ENCODE assay signal across 8 cellular contexts in genomic region chr11:65719887-65720236, GRCh38. TPM values are rescaled to one million over a fixed set of nuclear protein-coding genes. Genes with fewer than 3 reads are reported as not detected.
DNase-seq lines count a peak whose midpoint lies in the region; ATAC-seq, FAIRE-seq and TF ChIP-seq lines count a peak whose summit lies in the region.

No MANE protein-coding gene starts in this region.

- BruUV-seq in HepG2 (replicated peaks; lab: Mats Ljungman, UMichigan): no TSS peak

- 25% methylated on average over 2 of the region's 16 CpGs for WGBS in HepG2 (ENCODE audit: low lambda C conversion rate)
- 2% methylated on average over 14 of the region's 16 CpGs for WGBS in suprapubic skin

- H3K4me2 ChIP-seq in HepG2 (ENCODE audit: low read depth, low read length): peak overlapping the region; percentile 93

- H3K4me3 ChIP-seq in GM12875 (ENCODE audit: low read depth, low read length): peak overlapping the region; percentile 81
- H3K4me3 ChIP-seq in cardiac fibroblast (replicated peaks in 1 of 2; ENCODE audit: low read depth in 2 of 2, low read length in 2 of 2): peak overlapping the region; percentile 79 to 89
- peak overlapping the region; percentile 76 to 89 (median 87) for H3K4me3 ChIP-seq in HepG2 (replicated peaks in 1 of 3; ENCODE audit: insufficient read depth in 1 of 3, low read depth in 2 of 3, low read length in 3 of 3)
- H3K4me3 ChIP-seq in suprapubic skin: peak overlapping the region; percentile 80

- TF ChIP-seq POLR2A in HepG2 (IDR thresholded peaks at IDR 0.05; ENCODE audit: insufficient read depth in 1 of 2, low read depth in 2 of 2, low read length in 2 of 2) (no peak), suprapubic skin (IDR thresholded peaks at IDR 0.05) (no peak)

- H3K27ac ChIP-seq in HepG2 (ENCODE audit: extremely low read length, insufficient read depth, low read length) (peak overlapping the region; percentile 47), suprapubic skin (peak overlapping the region; percentile 74)

- POLR2A ChIA-PET in HepG2 (lab: Yijun Ruan, JAX): interaction anchor here (0.9 to 3.6 kb wide), 10 partner anchors 8 to 169 kb away, joined by 3 to 56 read pairs (median 7); partner anchors contain the start of genes CFL1, FIBP, KAT5 and MUS81

- TF ChIP-seq EP300 in HepG2 (IDR thresholded peaks at IDR 0.05; ENCODE audit: low read depth in 2 of 2, low read length in 2 of 2) (no peak), HepG2 (CRISPR knock-in tag; IDR thresholded peaks at IDR 0.05; ENCODE audit: borderline replicate concordance) (no peak), suprapubic skin (IDR thresholded peaks at IDR 0.05) (no peak)

- H3K27me3 ChIP-seq in HepG2 (ENCODE audit: control insufficient read depth in 1 of 2, insufficient read depth in 2 of 2, low read length in 2 of 2): no peaks in the 10 kb centered on the region; a peak in 1 of 5 replicates
- no peaks in the 10 kb centered on the region for H3K27me3 ChIP-seq in suprapubic skin

- FAIRE-seq in HepG2 (lab: Jason Lieb, UNC): no peak

- H3K79me2 ChIP-seq in HepG2 (ENCODE audit: insufficient read depth, low read length): peaks cover 13% of the 10 kb centered on the region

- in situ Hi-C loops in HepG2 (cut with HindIII; ENCODE audit: extremely low pct_ligation_motif_present, low pct_unique_long_range_greater_than_20kb): loop anchor here (10.0 kb wide), 2 partner anchors 95 to 265 kb away; no protein-coding TSS in a partner anchor

- TF ChIP-seq CTCF in GM12875 (IDR thresholded peaks at IDR 0.05; ENCODE audit: borderline replicate concordance, insufficient read depth, low read depth, low read length): no peak
- TF ChIP-seq CTCF in cardiac fibroblast (IDR thresholded peaks at IDR 0.05; ENCODE audit: low read depth, low read length): peak; percentile 18
- TF ChIP-seq CTCF in HepG2 (CRISPR knock-in tag; IDR thresholded peaks at IDR 0.05): no peak
- TF ChIP-seq CTCF in suprapubic skin (IDR thresholded peaks at IDR 0.05): no peak

- intact Hi-C loops in HepG2 (cut with micrococcal nuclease; ENCODE audit: unreplicated experiment): no loop called here

- peaks cover 21 to 41% of the 10 kb centered on the region in 2 experiments for H3K36me3 ChIP-seq in HepG2 (replicated peaks in 1 of 2; ENCODE audit: control insufficient read depth in 1 of 2, insufficient read depth in 2 of 2, low read length in 2 of 2)
- peaks cover 44% of the 10 kb centered on the region for H3K36me3 ChIP-seq in suprapubic skin

- peak; percentile 70 for DNase-seq in OCI-M1 (lab: John Stamatoyannopoulos, UW)
- peak; percentile 44 to 54 for DNase-seq in cardiac fibroblast (ENCODE audit: low read depth in 2 of 2)
- DNase-seq in HepG2 (ENCODE audit: low spot score): no peak
- DNase-seq in suprapubic skin (ENCODE audit: low spot score in 2 of 2): peak in 1 of 2 donors; percentile 68
- no peak for DNase-seq in 8988T
- DNase-seq in NCI-H187 treated with DMSO at 0.1 percent for 48 hours (lab: John Stamatoyannopoulos, UW): no peak

- peaks cover 8% of the 10 kb centered on the region for H4K20me1 ChIP-seq in HepG2 (ENCODE audit: insufficient read depth, low read length)

- ATAC-seq in HG02798 (IDR thresholded peaks at IDR 0.05; ENCODE audit: poor library complexity, unreplicated experiment) (peak; percentile 13), HepG2 (peak; percentile 25)

- no peak for TF ChIP-seq RAD21 in HepG2 (CRISPR knock-in tag; IDR thresholded peaks at IDR 0.05)

- peaks cover 26% of the 10 kb centered on the region for H3K4me1 ChIP-seq in HepG2 (ENCODE audit: insufficient read depth, low read length)
- H3K4me1 ChIP-seq in suprapubic skin: peaks cover 20% of the 10 kb centered on the region

- H3K9me3 ChIP-seq in HepG2 (ENCODE audit: low read length) (no peaks in the 10 kb centered on the region), suprapubic skin (no peaks in the 10 kb centered on the region)

- H2AFZ ChIP-seq in HepG2 (ENCODE audit: low read length): no peak overlapping the region

- peak overlapping the region; percentile 79 for H3K9ac ChIP-seq in HepG2 (ENCODE audit: insufficient read depth, low read depth, low read length)

- CTCF ChIA-PET in HepG2 (lab: Yijun Ruan, JAX; ENCODE audit: low intra/inter-chr PET ratio, low total read pairs): no interaction called here

RNA-seq across cellular contexts. Expression of gene RNASEH2C, which starts 0.7 kb away (rescaled TPM):
- 50.9 and 65.1 TPM in 2 replicates for total RNA-seq in HepG2 (2016; rRNA removed; fragmentation: Illumina TruSeq; extraction: Trizol)
- 57.6 and 60.3 TPM in 2 replicates for total RNA-seq in HepG2 (2016; cell fraction: cytosol; rRNA removed; fragmentation: Illumina TruSeq; extraction: Trizol; ENCODE audit: low read depth)
- 55.2 and 76.7 TPM in 2 replicates for total RNA-seq in HepG2 (2016; cell fraction: insoluble cytoplasmic fraction; rRNA removed; fragmentation: Illumina TruSeq; extraction: Trizol)
- total RNA-seq in HepG2 (2016; cell fraction: membrane; rRNA removed; fragmentation: Illumina TruSeq; extraction: Trizol): 36.0 and 40.9 TPM in 2 replicates
- total RNA-seq in HepG2 (2016; cell fraction: nucleus; rRNA removed; fragmentation: Illumina TruSeq; extraction: Trizol): 18.2 and 19.2 TPM in 2 replicates
- 24.6 and 27.4 TPM in 2 replicates for polyA plus RNA-seq in HepG2 (2011; rRNA removed)
- 34.9 and 55.1 TPM in 2 replicates for polyA plus RNA-seq in HepG2 (2011; cell fraction: cytosol; rRNA removed)
- polyA plus RNA-seq in HepG2 (2011; cell fraction: nucleus; rRNA removed): 41.5 and 44.0 TPM in 2 replicates
- polyA plus RNA-seq in HepG2 (2012): 16.9 and 19.3 TPM in 2 replicates
- polyA plus RNA-seq in HepG2 (2016; cell fraction: cytosol; fragmentation: Illumina TruSeq; extraction: Trizol; ENCODE audit: low read depth): 53.8 and 60.7 TPM in 2 replicates
- 53.3 and 62.7 TPM in 2 replicates for polyA plus RNA-seq in HepG2 (2016; cell fraction: insoluble cytoplasmic fraction; fragmentation: Illumina TruSeq; extraction: Trizol; ENCODE audit: low read depth)
- polyA plus RNA-seq in HepG2 (2016; cell fraction: membrane; fragmentation: Illumina TruSeq; extraction: Trizol; ENCODE audit: low read depth): 27.7 and 34.7 TPM in 2 replicates
- 35.1 and 36.6 TPM in 2 replicates for polyA plus RNA-seq in HepG2 (2016; cell fraction: nucleus; fragmentation: Illumina TruSeq; extraction: Trizol; ENCODE audit: insufficient read depth, low read depth)
- 9.1 and 31.0 TPM in 2 replicates for polyA minus RNA-seq in HepG2 (2011; rRNA and poly(A)+ RNA removed; ENCODE audit: low replicate concordance)
- 11.3 and 11.4 TPM in 2 replicates for polyA minus RNA-seq in HepG2 (2011; cell fraction: cytosol; rRNA and poly(A)+ RNA removed)
- polyA minus RNA-seq in HepG2 (2011; cell fraction: nucleus; rRNA and poly(A)+ RNA removed): 12.7 and 15.0 TPM in 2 replicates
- 10 to 100 TPM; 24.5 to 53.8 (median 33.7) TPM for total RNA-seq in suprapubic skin

RNA-seq across cellular contexts. Expression of gene KAT5, which starts 7.8 kb away (rescaled TPM):
- total RNA-seq in HepG2 (2016; rRNA removed; fragmentation: Illumina TruSeq; extraction: Trizol) (45.4 and 48.3 TPM in 2 replicates), suprapubic skin (100 to 1,000 TPM in 1 of 4 donors, 10 to 100 TPM in 3; 69.8 to 103 (median 77.5) TPM)
- total RNA-seq in HepG2 (2016; cell fraction: cytosol; rRNA removed; fragmentation: Illumina TruSeq; extraction: Trizol; ENCODE audit: low read depth): 8.5 and 8.6 TPM in 2 replicates
- total RNA-seq in HepG2 (2016; cell fraction: insoluble cytoplasmic fraction; rRNA removed; fragmentation: Illumina TruSeq; extraction: Trizol): 45.1 and 48.4 TPM in 2 replicates
- total RNA-seq in HepG2 (2016; cell fraction: membrane; rRNA removed; fragmentation: Illumina TruSeq; extraction: Trizol): 17.0 and 19.2 TPM in 2 replicates
- total RNA-seq in HepG2 (2016; cell fraction: nucleus; rRNA removed; fragmentation: Illumina TruSeq; extraction: Trizol): 28.1 and 30.8 TPM in 2 replicates
- polyA plus RNA-seq in HepG2 (2011; rRNA removed): 34.4 and 35.2 TPM in 2 replicates
- 21.9 and 28.4 TPM in 2 replicates for polyA plus RNA-seq in HepG2 (2011; cell fraction: cytosol; rRNA removed)
- polyA plus RNA-seq in HepG2 (2011; cell fraction: nucleus; rRNA removed): 53.3 and 53.6 TPM in 2 replicates
- 19.9 and 22.4 TPM in 2 replicates for polyA plus RNA-seq in HepG2 (2012)
- polyA plus RNA-seq in HepG2 (2016; cell fraction: cytosol; fragmentation: Illumina TruSeq; extraction: Trizol; ENCODE audit: low read depth): 5.2 and 5.8 TPM in 2 replicates
- polyA plus RNA-seq in HepG2 (2016; cell fraction: insoluble cytoplasmic fraction; fragmentation: Illumina TruSeq; extraction: Trizol; ENCODE audit: low read depth): 41.7 and 50.6 TPM in 2 replicates
- 9.1 and 12.0 TPM in 2 replicates for polyA plus RNA-seq in HepG2 (2016; cell fraction: membrane; fragmentation: Illumina TruSeq; extraction: Trizol; ENCODE audit: low read depth)
- polyA plus RNA-seq in HepG2 (2016; cell fraction: nucleus; fragmentation: Illumina TruSeq; extraction: Trizol; ENCODE audit: insufficient read depth, low read depth): 60.8 and 65.4 TPM in 2 replicates
- polyA minus RNA-seq in HepG2 (2011; rRNA and poly(A)+ RNA removed; ENCODE audit: low replicate concordance): 78.3 and 126 TPM in 2 replicates
- polyA minus RNA-seq in HepG2 (2011; cell fraction: cytosol; rRNA and poly(A)+ RNA removed): 15.4 and 16.3 TPM in 2 replicates
- 39.5 and 44.1 TPM in 2 replicates for polyA minus RNA-seq in HepG2 (2011; cell fraction: nucleus; rRNA and poly(A)+ RNA removed)

RNA-seq across cellular contexts. Expression of gene RELA, which starts 57.1 kb away (rescaled TPM):
- 18.7 and 21.4 TPM in 2 replicates for total RNA-seq in HepG2 (2016; rRNA removed; fragmentation: Illumina TruSeq; extraction: Trizol)
- 13.2 and 15.2 TPM in 2 replicates for total RNA-seq in HepG2 (2016; cell fraction: cytosol; rRNA removed; fragmentation: Illumina TruSeq; extraction: Trizol; ENCODE audit: low read depth)
- total RNA-seq in HepG2 (2016; cell fraction: insoluble cytoplasmic fraction; rRNA removed; fragmentation: Illumina TruSeq; extraction: Trizol): 18.1 and 22.6 TPM in 2 replicates
- total RNA-seq in HepG2 (2016; cell fraction: membrane; rRNA removed; fragmentation: Illumina TruSeq; extraction: Trizol): 29.5 and 31.1 TPM in 2 replicates
- total RNA-seq in HepG2 (2016; cell fraction: nucleus; rRNA removed; fragmentation: Illumina TruSeq; extraction: Trizol): 22.2 and 24.4 TPM in 2 replicates
- polyA plus RNA-seq in HepG2 (2011; rRNA removed): 40.5 and 51.0 TPM in 2 replicates
- polyA plus RNA-seq in HepG2 (2011; cell fraction: cytosol; rRNA removed): 17.1 and 18.5 TPM in 2 replicates
- 130 and 135 TPM in 2 replicates for polyA plus RNA-seq in HepG2 (2011; cell fraction: nucleus; rRNA removed)
- polyA plus RNA-seq in HepG2 (2012): 35.3 and 47.6 TPM in 2 replicates
- 18.5 and 18.9 TPM in 2 replicates for polyA plus RNA-seq in HepG2 (2016; cell fraction: cytosol; fragmentation: Illumina TruSeq; extraction: Trizol; ENCODE audit: low read depth)
- polyA plus RNA-seq in HepG2 (2016; cell fraction: insoluble cytoplasmic fraction; fragmentation: Illumina TruSeq; extraction: Trizol; ENCODE audit: low read depth): 29.6 and 39.8 TPM in 2 replicates
- 31.6 and 34.3 TPM in 2 replicates for polyA plus RNA-seq in HepG2 (2016; cell fraction: membrane; fragmentation: Illumina TruSeq; extraction: Trizol; ENCODE audit: low read depth)
- 67.4 and 71.3 TPM in 2 replicates for polyA plus RNA-seq in HepG2 (2016; cell fraction: nucleus; fragmentation: Illumina TruSeq; extraction: Trizol; ENCODE audit: insufficient read depth, low read depth)
- polyA minus RNA-seq in HepG2 (2011; rRNA and poly(A)+ RNA removed; ENCODE audit: low replicate concordance): 44.8 and 56.8 TPM in 2 replicates
- polyA minus RNA-seq in HepG2 (2011; cell fraction: cytosol; rRNA and poly(A)+ RNA removed): 19.2 and 21.1 TPM in 2 replicates
- polyA minus RNA-seq in HepG2 (2011; cell fraction: nucleus; rRNA and poly(A)+ RNA removed): 31.7 and 34.9 TPM in 2 replicates
- total RNA-seq in suprapubic skin: 100 to 1,000 TPM in 2 of 4 donors, 10 to 100 TPM in 2; 71.7 to 111 (median 93.5) TPM

Comparison
In these comparisons a context has a peak if more than half of its experiments do, and no peak if none do; other contexts are left out.
1. DNase-seq: peak in OCI-M1 (single experiment) and cardiac fibroblast (2 of 2); none in HepG2 (single experiment), 8988T (single experiment) and NCI-H187 treated with DMSO at 0.1 percent for 48 hours (single experiment).
2. Peak in every context shown above with its lines, with median percentiles within 50 percentile points of each other: H3K4me3 ChIP-seq.